Comparison of ENCODE assay signal across 17 cellular contexts in the genomic region with DNA sequence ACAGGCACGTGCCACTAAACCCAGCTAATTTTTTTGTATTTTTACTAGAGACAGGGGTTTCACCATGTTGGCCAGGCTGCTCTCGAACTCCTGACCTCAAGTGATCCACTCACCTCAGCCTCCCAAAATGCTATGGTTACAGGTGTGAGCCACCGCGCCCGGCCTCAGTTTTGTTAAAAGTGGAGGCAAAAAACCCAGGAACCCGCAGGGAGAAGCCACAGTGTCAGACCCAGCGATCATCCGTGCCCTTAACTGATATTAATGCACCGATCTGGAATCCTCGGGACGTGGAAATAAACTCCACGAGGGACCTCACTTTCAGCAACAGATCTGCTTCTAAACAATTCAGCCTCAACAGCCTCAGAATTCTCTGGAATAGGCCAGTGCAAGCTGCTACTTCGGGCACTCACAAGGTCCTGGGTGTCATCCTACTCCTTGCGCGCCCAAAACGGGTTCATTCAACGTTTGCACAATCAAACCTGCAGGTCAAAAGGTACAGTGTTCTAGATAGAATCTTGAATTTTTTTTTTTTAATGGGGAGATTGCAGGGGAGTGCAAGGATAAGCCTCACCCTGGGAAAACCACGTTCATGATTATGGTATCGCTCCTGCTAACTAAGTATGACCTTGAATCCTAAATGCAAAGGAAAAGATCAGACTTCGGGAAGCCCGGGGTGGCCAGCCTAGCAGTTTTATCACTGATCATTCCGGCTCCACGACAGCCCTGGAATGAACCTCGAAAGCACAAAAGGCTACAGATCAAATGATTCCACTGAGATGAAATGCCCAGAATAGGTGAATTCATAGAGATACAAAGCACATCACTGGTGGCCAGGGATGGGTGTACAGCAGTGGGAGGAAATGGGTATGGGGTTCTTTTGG. TPM values are rescaled to one million over a fixed set of nuclear protein-coding genes. Genes with fewer than 3 reads are reported as not detected.
A peak's percentile ranks its signal among the peaks of the same experiment; 100 is the strongest.
DNase-seq lines count a peak whose midpoint lies in the region; ATAC-seq and TF ChIP-seq lines count a peak whose summit lies in the region.
"Had no signal": no experiment of that assay in that cellular context is flagged by ENCODE, and none has a peak within 500 bp of the region (broad histone marks: within the 10 kb centered on the region; RNA-seq: fewer than 3 reads in every experiment).

No MANE protein-coding gene starts in this region.

- no peak for TF ChIP-seq CTCF in right lobe of liver (IDR thresholded peaks at IDR 0.05)
- no peak for TF ChIP-seq CTCF in type B pancreatic cell (conservative IDR thresholded peaks at IDR 0.05)

- H3K9me3 ChIP-seq in right lobe of liver = no peaks in the 10 kb centered on the region
- H3K9me3 ChIP-seq: ascending aorta, heart right ventricle, thoracic aorta had no signal

- WGBS in right lobe of liver (ENCODE audit: insufficient coverage, low coverage, low lambda C conversion rate, missing lambda C conversion rate) = 55% methylated on average over 23 of the region's 24 CpGs

- no peak for TF ChIP-seq POLR2A in right lobe of liver (IDR thresholded peaks at IDR 0.05)

- no peaks in the 10 kb centered on the region for H3K9me3 Mint-ChIP-seq in activated naive CD4-positive, alpha-beta T cell treated with anti-CD3 and anti-CD28 coated beads, Interleukin-2, amount 10 ng/mL, durations not matched to agents 7 days and 5 days
- H3K9me3 Mint-ChIP-seq in activated T-helper 1 cell treated with anti-CD3 and anti-CD28 coated beads, Interleukin-12 subunit alpha, Interleukin-12 subunit beta, Interleukin-2, Interleukin-4 antibody, amounts not matched to agents 30 ng/mL and 10 ng/mL and 1 ng/mL, durations not matched to agents 14 hours and 24 hours and 36 hours = no peaks in the 10 kb centered on the region
- no peaks in the 10 kb centered on the region for H3K9me3 Mint-ChIP-seq in type B pancreatic cell

- DNase-seq in activated naive CD4-positive, alpha-beta T cell treated with anti-CD3 and anti-CD28 coated beads, Interleukin-2, amount 10 ng/mL, durations not matched to agents 7 days and 5 days = no peak
- DNase-seq in activated naive CD4-positive, alpha-beta T cell treated with Interleukin-2 at 50 U/mL for 16 hours = no peak
- no peak for DNase-seq in activated T-helper 1 cell treated with anti-CD3 and anti-CD28 coated beads, Interleukin-12 subunit alpha, Interleukin-12 subunit beta, Interleukin-2, Interleukin-4 antibody, amounts not matched to agents 30 ng/mL and 10 ng/mL and 1 ng/mL, durations not matched to agents 14 hours and 24 hours and 36 hours (ENCODE audit: low spot score)
- DNase-seq in right lobe of liver = no peak
- no peak for DNase-seq in type B pancreatic cell (ENCODE audit: extremely low spot score, unreplicated experiment)
- no peak for DNase-seq in HCEC 1CT
- DNase-seq in SKM-1 (lab: John Stamatoyannopoulos, UW; ENCODE audit: unreplicated experiment) = no peak
- DNase-seq: activated CD8-positive, alpha-beta memory T cell treated with anti-CD3 and anti-CD28 coated beads, Interleukin-2, amount 50 U/mL, for 4 hours; dermis blood vessel endothelial cell; GF-D8; heart right ventricle; kidney glomerular epithelial cell; NCI-H146; NCI-H345 had no signal

- H3K36me3 Mint-ChIP-seq in activated naive CD4-positive, alpha-beta T cell treated with anti-CD3 and anti-CD28 coated beads, Interleukin-2, amount 10 ng/mL, durations not matched to agents 7 days and 5 days = peaks cover 38% of the 10 kb centered on the region
- H3K36me3 Mint-ChIP-seq in activated T-helper 1 cell treated with anti-CD3 and anti-CD28 coated beads, Interleukin-12 subunit alpha, Interleukin-12 subunit beta, Interleukin-2, Interleukin-4 antibody, amounts not matched to agents 30 ng/mL and 10 ng/mL and 1 ng/mL, durations not matched to agents 14 hours and 24 hours and 36 hours (ENCODE audit: low read depth) = peaks cover 36% of the 10 kb centered on the region
- H3K36me3 Mint-ChIP-seq in type B pancreatic cell = peaks cover 3% of the 10 kb centered on the region

- CTCF ChIA-PET in activated naive CD4-positive, alpha-beta T cell treated with anti-CD3 and anti-CD28 coated beads, Interleukin-2, amount 10 ng/mL, durations not matched to agents 7 days and 5 days (lab: Charles Lee) = interaction anchor here (0.9 kb wide), 1 partner anchor 33 kb away, joined by 3 read pairs; no protein-coding TSS in a partner anchor

- peaks cover 68% of the 10 kb centered on the region for H3K4me1 Mint-ChIP-seq in activated naive CD4-positive, alpha-beta T cell treated with anti-CD3 and anti-CD28 coated beads, Interleukin-2, amount 10 ng/mL, durations not matched to agents 7 days and 5 days
- peaks cover 67% of the 10 kb centered on the region for H3K4me1 Mint-ChIP-seq in activated T-helper 1 cell treated with anti-CD3 and anti-CD28 coated beads, Interleukin-12 subunit alpha, Interleukin-12 subunit beta, Interleukin-2, Interleukin-4 antibody, amounts not matched to agents 30 ng/mL and 10 ng/mL and 1 ng/mL, durations not matched to agents 14 hours and 24 hours and 36 hours (ENCODE audit: low read depth)
- peaks cover 33% of the 10 kb centered on the region for H3K4me1 Mint-ChIP-seq in type B pancreatic cell (ENCODE audit: unreplicated experiment)

- peak overlapping the region; percentile 85 for H3K27ac Mint-ChIP-seq in activated naive CD4-positive, alpha-beta T cell treated with anti-CD3 and anti-CD28 coated beads, Interleukin-2, amount 10 ng/mL, durations not matched to agents 7 days and 5 days
- H3K27ac Mint-ChIP-seq in activated T-helper 1 cell treated with anti-CD3 and anti-CD28 coated beads, Interleukin-12 subunit alpha, Interleukin-12 subunit beta, Interleukin-2, Interleukin-4 antibody, amounts not matched to agents 30 ng/mL and 10 ng/mL and 1 ng/mL, durations not matched to agents 14 hours and 24 hours and 36 hours = peak overlapping the region; percentile 74
- peak overlapping the region; percentile 16 for H3K27ac Mint-ChIP-seq in type B pancreatic cell

- no peaks in the 10 kb centered on the region for H3K27me3 ChIP-seq in right lobe of liver
- H3K27me3 ChIP-seq: ascending aorta, heart right ventricle had no signal

- H3K4me3 Mint-ChIP-seq in activated naive CD4-positive, alpha-beta T cell treated with anti-CD3 and anti-CD28 coated beads, Interleukin-2, amount 10 ng/mL, durations not matched to agents 7 days and 5 days = no peak overlapping the region
- no peak overlapping the region for H3K4me3 Mint-ChIP-seq in activated T-helper 1 cell treated with anti-CD3 and anti-CD28 coated beads, Interleukin-12 subunit alpha, Interleukin-12 subunit beta, Interleukin-2, Interleukin-4 antibody, amounts not matched to agents 30 ng/mL and 10 ng/mL and 1 ng/mL, durations not matched to agents 14 hours and 24 hours and 36 hours
- no peak overlapping the region for H3K4me3 Mint-ChIP-seq in type B pancreatic cell

- intact Hi-C loops in activated T-helper 1 cell treated with anti-CD3 and anti-CD28 coated beads, Interleukin-12 subunit alpha, Interleukin-12 subunit beta, Interleukin-2, Interleukin-4 antibody, amounts not matched to agents 30 ng/mL and 10 ng/mL and 1 ng/mL, durations not matched to agents 14 hours and 24 hours and 36 hours (cut with micrococcal nuclease) = loop anchor here (5.0 kb wide), 1 partner anchor 233 kb away; the partner anchor contains the start of gene ZC3H7A
- intact Hi-C loops in right lobe of liver (cut with DNase I) = no loop called here

- no peak overlapping the region for H3K4me3 ChIP-seq in right lobe of liver
- H3K4me3 ChIP-seq: ascending aorta, heart right ventricle, thoracic aorta had no signal

- H3K27ac ChIP-seq in right lobe of liver = peak overlapping the region in 2 of 3 donors; percentile 61 to 78
- H3K27ac ChIP-seq: thoracic aorta had no signal

- H3K4me1 ChIP-seq in right lobe of liver = peaks cover 0 to 28% (median 12%) of the 10 kb centered on the region in 4 donors

- ATAC-seq in right lobe of liver = peak; percentile 31 to 80 (median 70)
- ATAC-seq in HG03342 (IDR thresholded peaks at IDR 0.05; ENCODE audit: unreplicated experiment) = no peak

- H3K36me3 ChIP-seq in right lobe of liver = peaks cover 0 to 2% (median 0%) of the 10 kb centered on the region in 4 donors
- H3K36me3 ChIP-seq: thoracic aorta had no signal

- H3K27me3 Mint-ChIP-seq in activated naive CD4-positive, alpha-beta T cell treated with anti-CD3 and anti-CD28 coated beads, Interleukin-2, amount 10 ng/mL, durations not matched to agents 7 days and 5 days = no peaks in the 10 kb centered on the region
- H3K27me3 Mint-ChIP-seq in activated T-helper 1 cell treated with anti-CD3 and anti-CD28 coated beads, Interleukin-12 subunit alpha, Interleukin-12 subunit beta, Interleukin-2, Interleukin-4 antibody, amounts not matched to agents 30 ng/mL and 10 ng/mL and 1 ng/mL, durations not matched to agents 14 hours and 24 hours and 36 hours (ENCODE audit: insufficient read depth) = no peaks in the 10 kb centered on the region
- no peaks in the 10 kb centered on the region for H3K27me3 Mint-ChIP-seq in type B pancreatic cell

RNA-seq across cellular contexts. Expression of gene LITAF, which starts 22.4 kb away (rescaled TPM):
- 197 and 199 TPM in 2 replicates for total RNA-seq in activated T-helper 1 cell treated with anti-CD3 and anti-CD28 coated beads, Interleukin-12 subunit alpha, Interleukin-12 subunit beta, Interleukin-2, Interleukin-4 antibody, amounts not matched to agents 30 ng/mL and 10 ng/mL and 1 ng/mL, durations not matched to agents 14 hours and 24 hours and 36 hours
- total RNA-seq in right lobe of liver = 100 to 1,000 TPM in 1 of 6 experiments, 10 to 100 TPM in 5; 43.7 to 148 (median 59.1) TPM
- total RNA-seq in type B pancreatic cell (ENCODE audit: low replicate concordance) = 49.8 and 66.6 TPM in 2 replicates

Comparison
In these comparisons a context has a peak if more than half of its experiments do, and no peak if none do; other contexts are left out.
1. H3K27ac Mint-ChIP-seq: peak in every context shown above with its lines; median percentile 85 in activated naive CD4-positive, alpha-beta T cell treated with anti-CD3 and anti-CD28 coated beads, Interleukin-2, amount 10 ng/mL, durations not matched to agents 7 days and 5 days; 74 in activated T-helper 1 cell treated with anti-CD3 and anti-CD28 coated beads, Interleukin-12 subunit alpha, Interleukin-12 subunit beta, Interleukin-2, Interleukin-4 antibody, amounts not matched to agents 30 ng/mL and 10 ng/mL and 1 ng/mL, durations not matched to agents 14 hours and 24 hours and 36 hours; 16 in type B pancreatic cell.